ENCODE assay signal across 1 cellular context in the genomic region with DNA sequence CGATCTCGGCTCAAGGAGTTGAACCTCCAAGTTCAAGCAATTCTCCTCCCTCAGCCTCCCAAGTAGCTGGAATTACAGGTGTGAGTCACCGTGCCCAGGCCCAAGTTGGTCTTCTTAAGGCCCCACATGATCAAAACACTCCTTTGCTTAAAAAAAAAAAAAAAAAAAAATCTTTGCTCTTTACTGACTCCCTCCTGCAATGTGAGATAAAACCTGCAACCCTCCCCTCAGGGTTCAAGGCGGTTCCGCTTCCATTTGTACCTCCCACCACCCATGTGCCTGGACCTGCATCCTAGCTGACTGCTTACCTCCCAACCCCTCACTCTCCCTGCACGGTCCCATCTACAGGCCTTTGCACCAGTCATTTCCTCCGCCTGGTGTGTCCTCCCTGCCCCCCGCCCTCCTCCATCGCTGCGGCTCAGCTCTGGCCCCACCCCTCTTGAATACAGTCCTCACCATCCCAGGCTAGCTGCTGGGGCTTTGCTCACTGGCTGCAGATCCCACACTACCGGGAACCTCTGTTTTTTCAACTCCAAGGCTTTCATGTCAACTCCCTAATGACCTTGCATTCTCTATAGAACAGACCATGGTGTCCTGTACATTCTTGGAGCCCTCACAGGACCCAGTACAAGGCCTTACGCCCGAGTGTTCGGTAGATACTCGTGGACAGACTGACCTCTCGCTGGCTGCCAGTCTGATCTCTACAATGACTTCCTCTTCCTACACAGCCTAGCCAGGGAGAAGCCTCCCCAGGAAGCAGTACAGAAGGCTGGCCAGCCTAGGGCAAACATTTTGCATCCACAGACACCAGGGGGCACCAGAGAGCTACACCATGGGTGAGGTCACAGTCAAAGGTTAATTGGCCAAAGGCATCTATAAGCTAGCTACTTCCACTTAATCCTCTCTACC.
TF ChIP-seq lines count a peak whose summit lies in the region.

No MANE protein-coding gene starts in this region.

TF ChIP-seq in H1, 55 proteins besides CTCF, POLR2A, EP300 and RAD21 (continued from another document):
- TF ChIP-seq JUND (IDR thresholded peaks at IDR 0.05; ENCODE audit: low read length): peak; percentile 61; the same call in 1 of the 2 replicates
- TF ChIP-seq, protein P1, sequence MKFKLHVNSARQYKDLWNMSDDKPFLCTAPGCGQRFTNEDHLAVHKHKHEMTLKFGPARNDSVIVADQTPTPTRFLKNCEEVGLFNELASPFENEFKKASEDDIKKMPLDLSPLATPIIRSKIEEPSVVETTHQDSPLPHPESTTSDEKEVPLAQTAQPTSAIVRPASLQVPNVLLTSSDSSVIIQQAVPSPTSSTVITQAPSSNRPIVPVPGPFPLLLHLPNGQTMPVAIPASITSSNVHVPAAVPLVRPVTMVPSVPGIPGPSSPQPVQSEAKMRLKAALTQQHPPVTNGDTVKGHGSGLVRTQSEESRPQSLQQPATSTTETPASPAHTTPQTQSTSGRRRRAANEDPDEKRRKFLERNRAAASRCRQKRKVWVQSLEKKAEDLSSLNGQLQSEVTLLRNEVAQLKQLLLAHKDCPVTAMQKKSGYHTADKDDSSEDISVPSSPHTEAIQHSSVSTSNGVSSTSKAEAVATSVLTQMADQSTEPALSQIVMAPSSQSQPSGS (IDR thresholded peaks at IDR 0.05; ENCODE audit: low read length): peak; percentile 84; the same call in 1 of the 2 replicates
- TF ChIP-seq, protein P2, sequence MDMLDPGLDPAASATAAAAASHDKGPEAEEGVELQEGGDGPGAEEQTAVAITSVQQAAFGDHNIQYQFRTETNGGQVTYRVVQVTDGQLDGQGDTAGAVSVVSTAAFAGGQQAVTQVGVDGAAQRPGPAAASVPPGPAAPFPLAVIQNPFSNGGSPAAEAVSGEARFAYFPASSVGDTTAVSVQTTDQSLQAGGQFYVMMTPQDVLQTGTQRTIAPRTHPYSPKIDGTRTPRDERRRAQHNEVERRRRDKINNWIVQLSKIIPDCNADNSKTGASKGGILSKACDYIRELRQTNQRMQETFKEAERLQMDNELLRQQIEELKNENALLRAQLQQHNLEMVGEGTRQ (IDR thresholded peaks at IDR 0.05; ENCODE audit: low read length): no peak
